2 cellular contexts compared by ENCODE assay signal in genomic region chr18:44709297-44710117, GRCh38.
A peak's percentile ranks its signal among the peaks of the same experiment; 100 is the strongest.
TF ChIP-seq lines count a peak whose summit lies in the region.

No MANE protein-coding gene starts in this region.

TF ChIP-seq in liver, 16 proteins besides CTCF, POLR2A, EP300 and RAD21 (continued from another document):
- TF ChIP-seq JUND (IDR thresholded peaks at IDR 0.05) (peak; percentile 72 to 79), HNF4G (IDR thresholded peaks at IDR 0.05) (peak; percentile 44), SP1 (IDR thresholded peaks at IDR 0.05) (peak; percentile 36), RXRA (IDR thresholded peaks at IDR 0.05) (peak in 1 of 2 donors; percentile 58), EGR1 (IDR thresholded peaks at IDR 0.05; ENCODE audit: low read depth in 2 of 2) (peak in 1 of 2 donors; percentile 17), YY1 (IDR thresholded peaks at IDR 0.05) (peak; percentile 83), FOXA2 (IDR thresholded peaks at IDR 0.05) (no peak), HNF4A (conservative IDR thresholded peaks at IDR 0.05) (peak; percentile 68 to 77)
- TF ChIP-seq, protein P1, sequence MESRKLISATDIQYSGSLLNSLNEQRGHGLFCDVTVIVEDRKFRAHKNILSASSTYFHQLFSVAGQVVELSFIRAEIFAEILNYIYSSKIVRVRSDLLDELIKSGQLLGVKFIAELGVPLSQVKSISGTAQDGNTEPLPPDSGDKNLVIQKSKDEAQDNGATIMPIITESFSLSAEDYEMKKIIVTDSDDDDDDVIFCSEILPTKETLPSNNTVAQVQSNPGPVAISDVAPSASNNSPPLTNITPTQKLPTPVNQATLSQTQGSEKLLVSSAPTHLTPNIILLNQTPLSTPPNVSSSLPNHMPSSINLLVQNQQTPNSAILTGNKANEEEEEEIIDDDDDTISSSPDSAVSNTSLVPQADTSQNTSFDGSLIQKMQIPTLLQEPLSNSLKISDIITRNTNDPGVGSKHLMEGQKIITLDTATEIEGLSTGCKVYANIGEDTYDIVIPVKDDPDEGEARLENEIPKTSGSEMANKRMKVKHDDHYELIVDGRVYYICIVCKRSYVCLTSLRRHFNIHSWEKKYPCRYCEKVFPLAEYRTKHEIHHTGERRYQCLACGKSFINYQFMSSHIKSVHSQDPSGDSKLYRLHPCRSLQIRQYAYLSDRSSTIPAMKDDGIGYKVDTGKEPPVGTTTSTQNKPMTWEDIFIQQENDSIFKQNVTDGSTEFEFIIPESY (IDR thresholded peaks at IDR 0.05), result no peak

TF ChIP-seq in HepG2, 621 proteins besides CTCF, POLR2A, EP300 and RAD21 (continued from another document):
- TF ChIP-seq, protein P2, sequence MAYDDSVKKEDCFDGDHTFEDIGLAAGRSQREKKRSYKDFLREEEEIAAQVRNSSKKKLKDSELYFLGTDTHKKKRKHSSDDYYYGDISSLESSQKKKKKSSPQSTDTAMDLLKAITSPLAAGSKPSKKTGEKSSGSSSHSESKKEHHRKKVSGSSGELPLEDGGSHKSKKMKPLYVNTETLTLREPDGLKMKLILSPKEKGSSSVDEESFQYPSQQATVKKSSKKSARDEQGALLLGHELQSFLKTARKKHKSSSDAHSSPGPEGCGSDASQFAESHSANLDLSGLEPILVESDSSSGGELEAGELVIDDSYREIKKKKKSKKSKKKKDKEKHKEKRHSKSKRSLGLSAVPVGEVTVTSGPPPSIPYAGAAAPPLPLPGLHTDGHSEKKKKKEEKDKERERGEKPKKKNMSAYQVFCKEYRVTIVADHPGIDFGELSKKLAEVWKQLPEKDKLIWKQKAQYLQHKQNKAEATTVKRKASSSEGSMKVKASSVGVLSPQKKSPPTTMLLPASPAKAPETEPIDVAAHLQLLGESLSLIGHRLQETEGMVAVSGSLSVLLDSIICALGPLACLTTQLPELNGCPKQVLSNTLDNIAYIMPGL (CRISPR knock-in tag; IDR thresholded peaks at IDR 0.05; ENCODE audit: borderline replicate concordance in 1 of 2, low read depth in 1 of 2), result no peak
- no peak for TF ChIP-seq GLI4 (CRISPR knock-in tag; IDR thresholded peaks at IDR 0.05; ENCODE audit: borderline replicate concordance)
